ENCODE assay signal across 28 cellular contexts in genomic region chr11:86011175-86011574, GRCh38.
"Had no signal": no experiment of that assay in that cellular context is flagged by ENCODE, and none has a peak within 500 bp of the region (broad histone marks: within the 10 kb centered on the region; RNA-seq: fewer than 3 reads in every experiment).

No MANE protein-coding gene starts in this region.

- H3K4me1 ChIP-seq: colonic mucosa, lower lobe of right lung had no signal

- H3K27me3 ChIP-seq: colonic mucosa, esophagus squamous epithelium, gastroesophageal sphincter, heart left ventricle, hepatocyte had no signal

- H3K36me3 ChIP-seq: colonic mucosa had no signal

- H3K9me3 ChIP-seq: colonic mucosa, esophagus squamous epithelium, gastroesophageal sphincter, heart left ventricle, lower lobe of right lung, mucosa of descending colon had no signal

- H3K4me3 ChIP-seq: colonic mucosa, esophagus squamous epithelium, gastroesophageal sphincter, heart left ventricle, hepatocyte, lower lobe of right lung, mucosa of descending colon had no signal

- H3K27me3 Mint-ChIP-seq: dendritic cell treated with granulocyte-macrophage colony-stimulating factor and Interleukin-4, amounts not matched to agents 40 ng/mL and 50 ng/mL, for 4 days; effector memory CD8-positive, alpha-beta T cell; naive B cell had no signal

- DNase-seq: colonic mucosa; cortex of kidney; effector CD8-positive, alpha-beta T cell; effector memory CD8-positive, alpha-beta T cell; endodermal cell; erythroblast; esophagus squamous epithelium; foreskin fibroblast; foreskin melanocyte; heart left ventricle; hypothalamus; immature natural killer cell; islet precursor cell; kidney; kidney glomerular epithelial cell; left colon; left ventricle myocardium superior; lower lobe of right lung; mesenchymal stem cell; mucosa of descending colon; naive B cell had no signal

- H3K4me3 Mint-ChIP-seq: dendritic cell treated with granulocyte-macrophage colony-stimulating factor and Interleukin-4, amounts not matched to agents 40 ng/mL and 50 ng/mL, for 4 days; effector memory CD8-positive, alpha-beta T cell; endodermal cell; immature natural killer cell; mesothelial cell of epicardium; naive B cell had no signal

- H3K9me3 Mint-ChIP-seq: dendritic cell treated with granulocyte-macrophage colony-stimulating factor and Interleukin-4, amounts not matched to agents 40 ng/mL and 50 ng/mL, for 4 days; effector memory CD8-positive, alpha-beta T cell; endodermal cell; immature natural killer cell; mesothelial cell of epicardium; naive B cell had no signal

- H3K27ac ChIP-seq: colonic mucosa, epithelial cell of prostate, esophagus squamous epithelium, gastroesophageal sphincter, heart left ventricle, hepatocyte, lower lobe of right lung had no signal

- ATAC-seq: effector memory CD8-positive, alpha-beta T cell; esophagus mucosa; gastroesophageal sphincter; heart left ventricle; left colon; left lobe of liver; left ventricle myocardium superior; lower lobe of right lung; mucosa of descending colon had no signal

- H3K27ac Mint-ChIP-seq: dendritic cell treated with granulocyte-macrophage colony-stimulating factor and Interleukin-4, amounts not matched to agents 40 ng/mL and 50 ng/mL, for 4 days; effector memory CD8-positive, alpha-beta T cell; endodermal cell; mesothelial cell of epicardium; naive B cell had no signal
